Comparison of ENCODE assay signal across 11 cellular contexts in the genomic region with DNA sequence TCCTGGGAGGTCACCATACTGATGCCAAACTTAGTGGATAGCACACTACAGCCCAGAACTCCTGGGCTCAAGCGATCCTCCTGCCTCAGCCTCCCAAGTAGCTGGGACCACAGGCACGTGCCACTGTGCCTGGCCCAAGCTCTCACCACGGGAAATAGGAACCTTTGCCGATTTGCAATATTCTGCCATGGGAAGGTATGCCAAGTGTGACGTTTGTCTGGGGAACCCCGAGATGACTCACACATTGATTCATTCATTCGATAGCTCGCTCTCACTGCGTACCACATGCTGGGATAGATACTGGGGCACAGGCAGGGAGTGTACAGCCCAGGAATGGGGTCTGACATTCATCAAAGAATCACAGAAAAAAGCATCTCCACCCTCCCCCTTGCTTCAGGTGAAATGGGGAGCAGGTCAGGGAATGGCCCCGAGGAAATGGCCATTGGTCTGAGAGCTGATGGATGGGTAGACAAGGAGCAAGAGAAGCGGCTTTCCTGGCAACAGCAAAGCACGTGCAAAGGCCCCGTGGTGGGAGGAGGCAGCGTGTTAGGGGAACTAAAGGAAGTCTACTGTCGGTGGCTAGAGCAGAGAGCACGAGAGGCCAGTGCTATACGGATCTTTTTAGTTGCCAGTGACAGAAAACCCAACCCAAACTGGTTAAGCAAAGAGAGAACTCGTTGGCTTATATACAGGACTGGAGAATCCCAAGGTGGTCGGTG. TPM values are rescaled to one million over a fixed set of nuclear protein-coding genes. Genes with fewer than 3 reads are reported as not detected.
DNase-seq lines count a peak whose midpoint lies in the region; ATAC-seq, FAIRE-seq and TF ChIP-seq lines count a peak whose summit lies in the region.
"Had no signal": no experiment of that assay in that cellular context is flagged by ENCODE, and none has a peak within 500 bp of the region (broad histone marks: within the 10 kb centered on the region; RNA-seq: fewer than 3 reads in every experiment).

No MANE protein-coding gene starts in this region.

- no peak overlapping the region for H3K27ac ChIP-seq in CD4-positive, alpha-beta memory T cell (ENCODE audit: low read depth, low read length)
- H3K27ac ChIP-seq in brain microvascular endothelial cell = no peak overlapping the region
- H3K27ac ChIP-seq: SK-N-MC had no signal

- H3K36me3 Mint-ChIP-seq in CD4-positive, alpha-beta memory T cell = no peaks in the 10 kb centered on the region
- H3K36me3 Mint-ChIP-seq in neural crest cell (ENCODE audit: low read depth) = no peaks in the 10 kb centered on the region
- H3K36me3 Mint-ChIP-seq: IgD-negative memory B cell had no signal

- H3K4me3 ChIP-seq in CD4-positive, alpha-beta memory T cell (ENCODE audit: low read length in 2 of 2) = no peak overlapping the region
- no peak overlapping the region for H3K4me3 ChIP-seq in brain microvascular endothelial cell (ENCODE audit: low read depth, low read length)
- H3K4me3 ChIP-seq: SK-N-MC had no signal

- H3K27me3 ChIP-seq in CD4-positive, alpha-beta memory T cell (ENCODE audit: insufficient read depth, low read length) = no peaks in the 10 kb centered on the region
- no peaks in the 10 kb centered on the region for H3K27me3 ChIP-seq in brain microvascular endothelial cell (replicated peaks)

- POLR2A ChIA-PET in CD4-positive, alpha-beta memory T cell (lab: Charles Lee; ENCODE audit: partially characterized antibody) = no interaction called here

- H3K27me3 Mint-ChIP-seq in CD4-positive, alpha-beta memory T cell = no peaks in the 10 kb centered on the region
- H3K27me3 Mint-ChIP-seq in neural crest cell (ENCODE audit: low read depth) = no peaks in the 10 kb centered on the region

- CTCF ChIA-PET in CD4-positive, alpha-beta memory T cell (lab: Charles Lee; ENCODE audit: partially characterized antibody) = no interaction called here

- peak overlapping the region; percentile 38 to 88 (median 82) for H3K27ac Mint-ChIP-seq in CD4-positive, alpha-beta memory T cell
- H3K27ac Mint-ChIP-seq in neural crest cell (ENCODE audit: unreplicated experiment) = peak overlapping the region; percentile 43
- H3K27ac Mint-ChIP-seq: IgD-negative memory B cell had no signal

- no peaks in the 10 kb centered on the region for H3K9me3 ChIP-seq in CD4-positive, alpha-beta memory T cell (ENCODE audit: control insufficient read depth in 1 of 2, low read length in 2 of 2)

- no peaks in the 10 kb centered on the region for H3K36me3 ChIP-seq in CD4-positive, alpha-beta memory T cell (ENCODE audit: insufficient read depth, low read length)
- H3K36me3 ChIP-seq in brain microvascular endothelial cell (replicated peaks) = no peaks in the 10 kb centered on the region

- FAIRE-seq in HTR-8/SVneo (lab: Jason Lieb, UNC) = peak; percentile 70

- no peak for DNase-seq in CD4-positive, alpha-beta memory T cell
- DNase-seq in HTR-8/SVneo (ENCODE audit: insufficient read length, low spot score) = peak; percentile 72
- peak; percentile 89 for DNase-seq in brain microvascular endothelial cell
- no peak for DNase-seq in neural crest cell (ENCODE audit: low read depth, low spot score)
- DNase-seq in activated CD8-positive, alpha-beta memory T cell treated with anti-CD3 and anti-CD28 coated beads for 24 hours = no peak
- no peak for DNase-seq in SW 1271 (lab: John Stamatoyannopoulos, UW)
- DNase-seq: activated CD8-positive, alpha-beta memory T cell treated with anti-CD3 and anti-CD28 coated beads, Interleukin-2, amount 50 U/mL, for 48 hours had no signal

- H3K4me1 ChIP-seq in CD4-positive, alpha-beta memory T cell (ENCODE audit: insufficient read depth, low read length) = peaks cover 29% of the 10 kb centered on the region

- intact Hi-C loops in CD4-positive, alpha-beta memory T cell (cut with micrococcal nuclease) = no loop called here

- in situ Hi-C loops in brain microvascular endothelial cell (cut with HindIII; ENCODE audit: low pct_ligation_motif_present, low sequenced_read_pairs) = no loop called here

- TF ChIP-seq CTCF in brain microvascular endothelial cell (IDR thresholded peaks at IDR 0.05; ENCODE audit: low read depth, low read length, missing control alignments) = no peak
- TF ChIP-seq CTCF in neural crest cell (conservative IDR thresholded peaks at IDR 0.05) = no peak

- H3K9me3 Mint-ChIP-seq in CD4-positive, alpha-beta memory T cell = no peaks in the 10 kb centered on the region
- H3K9me3 Mint-ChIP-seq in neural crest cell = no peaks in the 10 kb centered on the region
- H3K9me3 Mint-ChIP-seq: IgD-negative memory B cell had no signal

- H3K4me3 Mint-ChIP-seq in CD4-positive, alpha-beta memory T cell = no peak overlapping the region
- H3K4me3 Mint-ChIP-seq in neural crest cell = no peak overlapping the region
- H3K4me3 Mint-ChIP-seq: IgD-negative memory B cell had no signal

- ATAC-seq in HG02973 (IDR thresholded peaks at IDR 0.05; ENCODE audit: unreplicated experiment) = no peak

- H3K4me1 Mint-ChIP-seq in CD4-positive, alpha-beta memory T cell = peaks cover 23 to 38% (median 26%) of the 10 kb centered on the region in 4 donors
- peaks cover 15% of the 10 kb centered on the region for H3K4me1 Mint-ChIP-seq in neural crest cell

RNA-seq across cellular contexts. Expression of a gene that starts 44.1 kb away (rescaled TPM):
- total RNA-seq in CD4-positive, alpha-beta memory T cell = under 1 TPM; 0.49 to 0.78 TPM
- polyA plus RNA-seq in CD4-positive, alpha-beta memory T cell = 1 to 10 TPM in 1 of 2 donors, not detected in 1; 1.0 TPM
- 0.09 TPM in 1 of 2 replicates, not detected in the other for total RNA-seq in neural crest cell
- polyA plus RNA-seq: neural cell had no signal

Comparison
In these comparisons a context has a peak if more than half of its experiments do, and no peak if none do; other contexts are left out.
1. DNase-seq: peak in HTR-8/SVneo (single experiment) and brain microvascular endothelial cell (single experiment); none in CD4-positive, alpha-beta memory T cell (0 of 5), neural crest cell (single experiment), activated CD8-positive, alpha-beta memory T cell treated with anti-CD3 and anti-CD28 coated beads for 24 hours (single experiment) and SW 1271 (0 of 2).